21 cellular contexts compared by ENCODE assay signal in the genomic region with DNA sequence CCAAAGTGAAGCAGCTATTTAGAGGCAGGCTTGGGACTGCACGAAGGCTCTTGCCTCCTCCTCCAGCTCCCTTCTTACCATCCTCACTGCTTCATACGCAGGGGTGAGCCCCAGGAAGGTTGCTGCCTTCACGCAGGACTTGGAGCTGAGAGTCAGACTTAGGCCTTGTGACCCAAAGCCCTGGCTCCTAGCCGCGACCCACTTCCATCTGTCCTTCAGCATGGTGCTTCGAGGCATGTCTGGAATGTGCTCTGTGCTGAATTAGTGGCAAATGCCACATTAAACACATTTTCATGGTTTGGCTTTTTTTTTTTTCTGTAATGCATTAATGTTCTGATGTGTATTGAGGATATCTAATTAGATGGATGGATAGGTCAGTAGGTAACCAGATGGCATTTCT. TPM values are rescaled to one million over a fixed set of nuclear protein-coding genes. Genes with fewer than 3 reads are reported as not detected.
DNase-seq lines count a peak whose midpoint lies in the region; ATAC-seq and TF ChIP-seq lines count a peak whose summit lies in the region.
"Had no signal": no experiment of that assay in that cellular context is flagged by ENCODE, and none has a peak within 500 bp of the region (broad histone marks: within the 10 kb centered on the region; RNA-seq: fewer than 3 reads in every experiment).

No MANE protein-coding gene starts in this region.

- BruUV-seq in Panc1 (replicated peaks; lab: Mats Ljungman, UMichigan) = no TSS peak

- H2AFZ ChIP-seq in Karpas-422 (ENCODE audit: low read length) = no peak overlapping the region

- no peaks in the 10 kb centered on the region for H4K20me1 ChIP-seq in Karpas-422 (ENCODE audit: insufficient read depth, low read depth, low read length)

- intact Hi-C loops in Panc1 (cut with micrococcal nuclease; ENCODE audit: unreplicated experiment) = no loop called here
- intact Hi-C loops in sciatic nerve (cut with DNase I) = no loop called here

- no peak overlapping the region for H3K4me2 ChIP-seq in Karpas-422 (ENCODE audit: low read depth, low read length, poor library complexity, severe bottlenecking)

- H3K27me3 ChIP-seq in Panc1 (ENCODE audit: control insufficient read depth, insufficient read depth, low read length) (no peaks in the 10 kb centered on the region), Karpas-422 (ENCODE audit: low read length) (no peaks in the 10 kb centered on the region)
- H3K27me3 ChIP-seq: neutrophil had no signal

- H3K79me2 ChIP-seq in Karpas-422 (ENCODE audit: low read length) = no peaks in the 10 kb centered on the region

- H3K9ac ChIP-seq in Karpas-422 (ENCODE audit: low read length) = no peak overlapping the region

- H3K4me1 ChIP-seq in Panc1 (ENCODE audit: control insufficient read depth, insufficient read depth, low read length) (peaks cover 8% of the 10 kb centered on the region), Karpas-422 (ENCODE audit: low read length) (no peaks in the 10 kb centered on the region)

- CTCF ChIA-PET in Panc1 (lab: Charles Lee) = no interaction called here

- POLR2A ChIA-PET in Panc1 (lab: Charles Lee) = no interaction called here

- in situ Hi-C loops in Panc1 (cut with HindIII; ENCODE audit: low pct_unique_long_range_greater_than_20kb, low sequenced_read_pairs) = no loop called here

- peak; percentile 73 for DNase-seq in AG10803 (ENCODE audit: low read depth)
- DNase-seq in Panc1 (ENCODE audit: low read depth, low spot score) = no peak
- peak; percentile 67 for DNase-seq in glomerular visceral epithelial cell (ENCODE audit: extremely low spot score)
- peak; percentile 55 for DNase-seq in sciatic nerve (ENCODE audit: low spot score)
- DNase-seq in NCI-H524 (lab: John Stamatoyannopoulos, UW) = no peak
- no peak for DNase-seq in anterior cingulate cortex (lab: John Stamatoyannopoulos, UW)
- DNase-seq in NCI-H2029 treated with DMSO at 0.1 percent for 48 hours (lab: John Stamatoyannopoulos, UW) = no peak
- DNase-seq in Karpas-422 = no peak
- DNase-seq: activated CD4-positive, CD25-positive, alpha-beta regulatory T cell treated with anti-CD3 and anti-CD28 coated beads, Interleukin-2, amount 50 U/mL, for 72 hours; activated naive CD4-positive, alpha-beta T cell treated with anti-CD3 and anti-CD28 coated beads, Interleukin-2, amount 10 ng/mL, durations not matched to agents 7 days and 5 days; activated T-cell treated with anti-CD3 and anti-CD28 coated beads, Interleukin-2, amount 50 U/mL, for 4 hours; CD8-positive, alpha-beta T cell; cerebellar nuclear complex; DMS79 treated with DMSO at 0.1 percent for 48 hours; effector memory CD4-positive, alpha-beta T cell; H7; NCI-H1417; NCI-H2107; NCI-H510A had no signal

- ATAC-seq in Panc1 (no peak), sciatic nerve (no peak)
- ATAC-seq: CD8-positive, alpha-beta T cell; Right ventricle myocardium inferior had no signal

- TF ChIP-seq CTCF in AG10803 (conservative IDR thresholded peaks at IDR 0.05; ENCODE audit: low read length) = no peak
- no peak for TF ChIP-seq CTCF in Panc1 (IDR thresholded peaks at IDR 0.05)

- no peaks in the 10 kb centered on the region for H3K9me2 ChIP-seq in Karpas-422 (replicated peaks; ENCODE audit: insufficient read depth, low read length)

- H3K27ac ChIP-seq in Panc1 (ENCODE audit: low read length) = peak overlapping the region; percentile 42; the same call in 1 of the 2 replicates
- no peak overlapping the region for H3K27ac ChIP-seq in Karpas-422 (ENCODE audit: low read length)
- H3K27ac ChIP-seq: neutrophil had no signal

- peaks cover 19% of the 10 kb centered on the region for H3K36me3 ChIP-seq in Panc1 (ENCODE audit: control insufficient read depth, insufficient read depth, low read length)
- no peaks in the 10 kb centered on the region for H3K36me3 ChIP-seq in Karpas-422 (ENCODE audit: insufficient read depth, low read length)
- H3K36me3 ChIP-seq: neutrophil had no signal

- H3K4me3 ChIP-seq in AG10803 (ENCODE audit: low read length) (no peak overlapping the region), Panc1 (ENCODE audit: low read depth in 2 of 2, low read length in 2 of 2) (no peak overlapping the region), Karpas-422 (ENCODE audit: low read length) (no peak overlapping the region)

- H3K9me3 ChIP-seq in Panc1 (ENCODE audit: control insufficient read depth, insufficient read depth, low read depth, low read length) (no peaks in the 10 kb centered on the region), Karpas-422 (ENCODE audit: low read length) (no peaks in the 10 kb centered on the region)
- H3K9me3 ChIP-seq: neutrophil had no signal

RNA-seq across cellular contexts. Expression of gene ITGB1BP1, which starts 37.5 kb away (rescaled TPM):
- total RNA-seq in Panc1 (2021; ENCODE audit: unreplicated experiment) (153 TPM), sciatic nerve (163 TPM)
- polyA plus RNA-seq in Panc1 (2012; ENCODE audit: insufficient read length) = 75.2 TPM
- 36.7 and 43.5 TPM in 2 replicates for total RNA-seq in Karpas-422 (2014; rRNA removed; shearing (Covaris generic); ENCODE audit: low replicate concordance)

RNA-seq across cellular contexts. Expression of gene CPSF3, which starts 37.6 kb away (rescaled TPM):
- total RNA-seq in Panc1 (2021; ENCODE audit: unreplicated experiment) = 54.1 TPM
- 40.6 TPM for polyA plus RNA-seq in Panc1 (2012; ENCODE audit: insufficient read length)
- total RNA-seq in sciatic nerve = 16.0 TPM
- 52.5 and 72.6 TPM in 2 replicates for total RNA-seq in Karpas-422 (2014; rRNA removed; shearing (Covaris generic); ENCODE audit: low replicate concordance)

Comparison
In these comparisons a context has a peak if more than half of its experiments do, and no peak if none do; other contexts are left out.
1. DNase-seq: peak in AG10803 (single experiment), glomerular visceral epithelial cell (single experiment) and sciatic nerve (single experiment); none in Panc1 (single experiment), NCI-H524 (0 of 2), anterior cingulate cortex (0 of 58), NCI-H2029 treated with DMSO at 0.1 percent for 48 hours (single experiment) and Karpas-422 (single experiment).